Comparison of ENCODE assay signal across 8 cellular contexts in genomic region chr14:22558221-22558913, GRCh38.
DNase-seq lines count a peak whose midpoint lies in the region; ATAC-seq and TF ChIP-seq lines count a peak whose summit lies in the region.

No MANE protein-coding gene starts in this region.

- in situ Hi-C loops in brain microvascular endothelial cell (cut with HindIII; ENCODE audit: low pct_ligation_motif_present, low sequenced_read_pairs), result no loop called here

- peak overlapping the region; percentile 100 for H3K27ac ChIP-seq in BLaER1
- H3K27ac ChIP-seq in RWPE1, result peak overlapping the region; percentile 21
- no peak overlapping the region for H3K27ac ChIP-seq in brain microvascular endothelial cell

- H3K4me3 Mint-ChIP-seq in nephron, result no peak overlapping the region

- no peak for DNase-seq in RWPE1 (ENCODE audit: low spot score)
- no peak for DNase-seq in brain microvascular endothelial cell
- no peak for DNase-seq in germinal center (ENCODE audit: low spot score)
- no peak for DNase-seq in HuH-7 (ENCODE audit: low spot score)
- DNase-seq in GM19240 (ENCODE audit: insufficient read length, low spot score), result no peak

- H3K4me2 ChIP-seq in BLaER1, result peak overlapping the region; percentile 90

- POLR2A ChIA-PET in RWPE1 (lab: Yijun Ruan, JAX; ENCODE audit: low non-redundant PET), result no interaction called here

- H3K36me3 ChIP-seq in BLaER1, result peaks cover 18% of the 10 kb centered on the region
- peaks cover 8% of the 10 kb centered on the region for H3K36me3 ChIP-seq in brain microvascular endothelial cell (replicated peaks)

- H3K9me3 Mint-ChIP-seq in nephron, result no peaks in the 10 kb centered on the region

- ATAC-seq in HG03108 (IDR thresholded peaks at IDR 0.05; ENCODE audit: unreplicated experiment), result no peak

- peaks cover 3% of the 10 kb centered on the region for H3K27me3 Mint-ChIP-seq in nephron (ENCODE audit: low read depth)

- H4K20me1 ChIP-seq in BLaER1, result no peaks in the 10 kb centered on the region

- H3K4me1 Mint-ChIP-seq in nephron, result peaks cover 24% of the 10 kb centered on the region

- TF ChIP-seq CTCF in RWPE1 (conservative IDR thresholded peaks at IDR 0.05; ENCODE audit: low read depth) (no peak), brain microvascular endothelial cell (IDR thresholded peaks at IDR 0.05; ENCODE audit: low read depth, low read length, missing control alignments) (peak; percentile 54), nephron (IDR thresholded peaks at IDR 0.05; ENCODE audit: unreplicated experiment in 3 of 3) (no peak)

- peak overlapping the region; percentile 61 for H3K4me3 ChIP-seq in BLaER1
- H3K4me3 ChIP-seq in brain microvascular endothelial cell (ENCODE audit: low read depth, low read length), result no peak overlapping the region

- H3K27me3 ChIP-seq in BLaER1 (no peaks in the 10 kb centered on the region), brain microvascular endothelial cell (replicated peaks) (no peaks in the 10 kb centered on the region)

- H3K9me3 ChIP-seq in BLaER1, result no peaks in the 10 kb centered on the region

- H3K9ac ChIP-seq in BLaER1, result peak overlapping the region; percentile 99

- H3K27ac Mint-ChIP-seq in nephron, result peak overlapping the region; percentile 71 to 95 (median 89)

- CTCF ChIA-PET in RWPE1 (lab: Yijun Ruan, JAX), result no interaction called here

- peaks cover 6% of the 10 kb centered on the region for H3K36me3 Mint-ChIP-seq in nephron (ENCODE audit: low read depth)

- H3K4me1 ChIP-seq in BLaER1, result peaks cover 90% of the 10 kb centered on the region
